2 cellular contexts compared by ENCODE assay signal in genomic region chr17:61547113-61547512, GRCh38.
TF ChIP-seq lines count a peak whose summit lies in the region.

No MANE protein-coding gene starts in this region.

TF ChIP-seq in A549, 52 proteins besides CTCF, POLR2A, EP300 and RAD21:
- TF ChIP-seq, protein P1, sequence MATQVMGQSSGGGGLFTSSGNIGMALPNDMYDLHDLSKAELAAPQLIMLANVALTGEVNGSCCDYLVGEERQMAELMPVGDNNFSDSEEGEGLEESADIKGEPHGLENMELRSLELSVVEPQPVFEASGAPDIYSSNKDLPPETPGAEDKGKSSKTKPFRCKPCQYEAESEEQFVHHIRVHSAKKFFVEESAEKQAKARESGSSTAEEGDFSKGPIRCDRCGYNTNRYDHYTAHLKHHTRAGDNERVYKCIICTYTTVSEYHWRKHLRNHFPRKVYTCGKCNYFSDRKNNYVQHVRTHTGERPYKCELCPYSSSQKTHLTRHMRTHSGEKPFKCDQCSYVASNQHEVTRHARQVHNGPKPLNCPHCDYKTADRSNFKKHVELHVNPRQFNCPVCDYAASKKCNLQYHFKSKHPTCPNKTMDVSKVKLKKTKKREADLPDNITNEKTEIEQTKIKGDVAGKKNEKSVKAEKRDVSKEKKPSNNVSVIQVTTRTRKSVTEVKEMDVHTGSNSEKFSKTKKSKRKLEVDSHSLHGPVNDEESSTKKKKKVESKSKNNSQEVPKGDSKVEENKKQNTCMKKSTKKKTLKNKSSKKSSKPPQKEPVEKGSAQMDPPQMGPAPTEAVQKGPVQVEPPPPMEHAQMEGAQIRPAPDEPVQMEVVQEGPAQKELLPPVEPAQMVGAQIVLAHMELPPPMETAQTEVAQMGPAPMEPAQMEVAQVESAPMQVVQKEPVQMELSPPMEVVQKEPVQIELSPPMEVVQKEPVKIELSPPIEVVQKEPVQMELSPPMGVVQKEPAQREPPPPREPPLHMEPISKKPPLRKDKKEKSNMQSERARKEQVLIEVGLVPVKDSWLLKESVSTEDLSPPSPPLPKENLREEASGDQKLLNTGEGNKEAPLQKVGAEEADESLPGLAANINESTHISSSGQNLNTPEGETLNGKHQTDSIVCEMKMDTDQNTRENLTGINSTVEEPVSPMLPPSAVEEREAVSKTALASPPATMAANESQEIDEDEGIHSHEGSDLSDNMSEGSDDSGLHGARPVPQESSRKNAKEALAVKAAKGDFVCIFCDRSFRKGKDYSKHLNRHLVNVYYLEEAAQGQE (IDR thresholded peaks at IDR 0.05): no peak
- TF ChIP-seq BCL3 (IDR thresholded peaks at IDR 0.05) (no peak), NFE2L2 (conservative IDR thresholded peaks at IDR 0.05; ENCODE audit: low read length) (no peak)
TF ChIP-seq in A549: peak in this region for 0.

TF ChIP-seq in K562, 482 proteins besides CTCF, POLR2A, EP300 and RAD21 (continued from another document):
- TF ChIP-seq, protein P2, sequence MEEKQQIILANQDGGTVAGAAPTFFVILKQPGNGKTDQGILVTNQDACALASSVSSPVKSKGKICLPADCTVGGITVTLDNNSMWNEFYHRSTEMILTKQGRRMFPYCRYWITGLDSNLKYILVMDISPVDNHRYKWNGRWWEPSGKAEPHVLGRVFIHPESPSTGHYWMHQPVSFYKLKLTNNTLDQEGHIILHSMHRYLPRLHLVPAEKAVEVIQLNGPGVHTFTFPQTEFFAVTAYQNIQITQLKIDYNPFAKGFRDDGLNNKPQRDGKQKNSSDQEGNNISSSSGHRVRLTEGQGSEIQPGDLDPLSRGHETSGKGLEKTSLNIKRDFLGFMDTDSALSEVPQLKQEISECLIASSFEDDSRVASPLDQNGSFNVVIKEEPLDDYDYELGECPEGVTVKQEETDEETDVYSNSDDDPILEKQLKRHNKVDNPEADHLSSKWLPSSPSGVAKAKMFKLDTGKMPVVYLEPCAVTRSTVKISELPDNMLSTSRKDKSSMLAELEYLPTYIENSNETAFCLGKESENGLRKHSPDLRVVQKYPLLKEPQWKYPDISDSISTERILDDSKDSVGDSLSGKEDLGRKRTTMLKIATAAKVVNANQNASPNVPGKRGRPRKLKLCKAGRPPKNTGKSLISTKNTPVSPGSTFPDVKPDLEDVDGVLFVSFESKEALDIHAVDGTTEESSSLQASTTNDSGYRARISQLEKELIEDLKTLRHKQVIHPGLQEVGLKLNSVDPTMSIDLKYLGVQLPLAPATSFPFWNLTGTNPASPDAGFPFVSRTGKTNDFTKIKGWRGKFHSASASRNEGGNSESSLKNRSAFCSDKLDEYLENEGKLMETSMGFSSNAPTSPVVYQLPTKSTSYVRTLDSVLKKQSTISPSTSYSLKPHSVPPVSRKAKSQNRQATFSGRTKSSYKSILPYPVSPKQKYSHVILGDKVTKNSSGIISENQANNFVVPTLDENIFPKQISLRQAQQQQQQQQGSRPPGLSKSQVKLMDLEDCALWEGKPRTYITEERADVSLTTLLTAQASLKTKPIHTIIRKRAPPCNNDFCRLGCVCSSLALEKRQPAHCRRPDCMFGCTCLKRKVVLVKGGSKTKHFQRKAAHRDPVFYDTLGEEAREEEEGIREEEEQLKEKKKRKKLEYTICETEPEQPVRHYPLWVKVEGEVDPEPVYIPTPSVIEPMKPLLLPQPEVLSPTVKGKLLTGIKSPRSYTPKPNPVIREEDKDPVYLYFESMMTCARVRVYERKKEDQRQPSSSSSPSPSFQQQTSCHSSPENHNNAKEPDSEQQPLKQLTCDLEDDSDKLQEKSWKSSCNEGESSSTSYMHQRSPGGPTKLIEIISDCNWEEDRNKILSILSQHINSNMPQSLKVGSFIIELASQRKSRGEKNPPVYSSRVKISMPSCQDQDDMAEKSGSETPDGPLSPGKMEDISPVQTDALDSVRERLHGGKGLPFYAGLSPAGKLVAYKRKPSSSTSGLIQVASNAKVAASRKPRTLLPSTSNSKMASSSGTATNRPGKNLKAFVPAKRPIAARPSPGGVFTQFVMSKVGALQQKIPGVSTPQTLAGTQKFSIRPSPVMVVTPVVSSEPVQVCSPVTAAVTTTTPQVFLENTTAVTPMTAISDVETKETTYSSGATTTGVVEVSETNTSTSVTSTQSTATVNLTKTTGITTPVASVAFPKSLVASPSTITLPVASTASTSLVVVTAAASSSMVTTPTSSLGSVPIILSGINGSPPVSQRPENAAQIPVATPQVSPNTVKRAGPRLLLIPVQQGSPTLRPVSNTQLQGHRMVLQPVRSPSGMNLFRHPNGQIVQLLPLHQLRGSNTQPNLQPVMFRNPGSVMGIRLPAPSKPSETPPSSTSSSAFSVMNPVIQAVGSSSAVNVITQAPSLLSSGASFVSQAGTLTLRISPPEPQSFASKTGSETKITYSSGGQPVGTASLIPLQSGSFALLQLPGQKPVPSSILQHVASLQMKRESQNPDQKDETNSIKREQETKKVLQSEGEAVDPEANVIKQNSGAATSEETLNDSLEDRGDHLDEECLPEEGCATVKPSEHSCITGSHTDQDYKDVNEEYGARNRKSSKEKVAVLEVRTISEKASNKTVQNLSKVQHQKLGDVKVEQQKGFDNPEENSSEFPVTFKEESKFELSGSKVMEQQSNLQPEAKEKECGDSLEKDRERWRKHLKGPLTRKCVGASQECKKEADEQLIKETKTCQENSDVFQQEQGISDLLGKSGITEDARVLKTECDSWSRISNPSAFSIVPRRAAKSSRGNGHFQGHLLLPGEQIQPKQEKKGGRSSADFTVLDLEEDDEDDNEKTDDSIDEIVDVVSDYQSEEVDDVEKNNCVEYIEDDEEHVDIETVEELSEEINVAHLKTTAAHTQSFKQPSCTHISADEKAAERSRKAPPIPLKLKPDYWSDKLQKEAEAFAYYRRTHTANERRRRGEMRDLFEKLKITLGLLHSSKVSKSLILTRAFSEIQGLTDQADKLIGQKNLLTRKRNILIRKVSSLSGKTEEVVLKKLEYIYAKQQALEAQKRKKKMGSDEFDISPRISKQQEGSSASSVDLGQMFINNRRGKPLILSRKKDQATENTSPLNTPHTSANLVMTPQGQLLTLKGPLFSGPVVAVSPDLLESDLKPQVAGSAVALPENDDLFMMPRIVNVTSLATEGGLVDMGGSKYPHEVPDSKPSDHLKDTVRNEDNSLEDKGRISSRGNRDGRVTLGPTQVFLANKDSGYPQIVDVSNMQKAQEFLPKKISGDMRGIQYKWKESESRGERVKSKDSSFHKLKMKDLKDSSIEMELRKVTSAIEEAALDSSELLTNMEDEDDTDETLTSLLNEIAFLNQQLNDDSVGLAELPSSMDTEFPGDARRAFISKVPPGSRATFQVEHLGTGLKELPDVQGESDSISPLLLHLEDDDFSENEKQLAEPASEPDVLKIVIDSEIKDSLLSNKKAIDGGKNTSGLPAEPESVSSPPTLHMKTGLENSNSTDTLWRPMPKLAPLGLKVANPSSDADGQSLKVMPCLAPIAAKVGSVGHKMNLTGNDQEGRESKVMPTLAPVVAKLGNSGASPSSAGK (IDR thresholded peaks at IDR 0.05): no peak
- TF ChIP-seq RB1 (IDR thresholded peaks at IDR 0.05; ENCODE audit: low read depth) (no peak), HOXB6 (CRISPR knock-in tag; IDR thresholded peaks at IDR 0.05; ENCODE audit: borderline replicate concordance) (no peak), LCOR (CRISPR knock-in tag; IDR thresholded peaks at IDR 0.05) (no peak), ZC3H8 (IDR thresholded peaks at IDR 0.05) (no peak), EWSR1 (IDR thresholded peaks at IDR 0.05; ENCODE audit: borderline replicate concordance, low read depth, partially characterized antibody) (peak; percentile 77), VEZF1 (CRISPR knock-in tag; IDR thresholded peaks at IDR 0.05) (no peak), RAD51 (IDR thresholded peaks at IDR 0.05; ENCODE audit: borderline replicate concordance, low read depth) (no peak)
- TF ChIP-seq, protein P3, sequence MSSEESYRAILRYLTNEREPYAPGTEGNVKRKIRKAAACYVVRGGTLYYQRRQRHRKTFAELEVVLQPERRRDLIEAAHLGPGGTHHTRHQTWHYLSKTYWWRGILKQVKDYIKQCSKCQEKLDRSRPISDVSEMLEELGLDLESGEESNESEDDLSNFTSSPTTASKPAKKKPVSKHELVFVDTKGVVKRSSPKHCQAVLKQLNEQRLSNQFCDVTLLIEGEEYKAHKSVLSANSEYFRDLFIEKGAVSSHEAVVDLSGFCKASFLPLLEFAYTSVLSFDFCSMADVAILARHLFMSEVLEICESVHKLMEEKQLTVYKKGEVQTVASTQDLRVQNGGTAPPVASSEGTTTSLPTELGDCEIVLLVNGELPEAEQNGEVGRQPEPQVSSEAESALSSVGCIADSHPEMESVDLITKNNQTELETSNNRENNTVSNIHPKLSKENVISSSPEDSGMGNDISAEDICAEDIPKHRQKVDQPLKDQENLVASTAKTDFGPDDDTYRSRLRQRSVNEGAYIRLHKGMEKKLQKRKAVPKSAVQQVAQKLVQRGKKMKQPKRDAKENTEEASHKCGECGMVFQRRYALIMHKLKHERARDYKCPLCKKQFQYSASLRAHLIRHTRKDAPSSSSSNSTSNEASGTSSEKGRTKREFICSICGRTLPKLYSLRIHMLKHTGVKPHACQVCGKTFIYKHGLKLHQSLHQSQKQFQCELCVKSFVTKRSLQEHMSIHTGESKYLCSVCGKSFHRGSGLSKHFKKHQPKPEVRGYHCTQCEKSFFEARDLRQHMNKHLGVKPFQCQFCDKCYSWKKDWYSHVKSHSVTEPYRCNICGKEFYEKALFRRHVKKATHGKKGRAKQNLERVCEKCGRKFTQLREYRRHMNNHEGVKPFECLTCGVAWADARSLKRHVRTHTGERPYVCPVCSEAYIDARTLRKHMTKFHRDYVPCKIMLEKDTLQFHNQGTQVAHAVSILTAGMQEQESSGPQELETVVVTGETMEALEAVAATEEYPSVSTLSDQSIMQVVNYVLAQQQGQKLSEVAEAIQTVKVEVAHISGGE (CRISPR knock-in tag; IDR thresholded peaks at IDR 0.05): peak in 1 of 3 experiments; percentile 56; a peak in 2 of 6 replicates
- TF ChIP-seq, protein P4, sequence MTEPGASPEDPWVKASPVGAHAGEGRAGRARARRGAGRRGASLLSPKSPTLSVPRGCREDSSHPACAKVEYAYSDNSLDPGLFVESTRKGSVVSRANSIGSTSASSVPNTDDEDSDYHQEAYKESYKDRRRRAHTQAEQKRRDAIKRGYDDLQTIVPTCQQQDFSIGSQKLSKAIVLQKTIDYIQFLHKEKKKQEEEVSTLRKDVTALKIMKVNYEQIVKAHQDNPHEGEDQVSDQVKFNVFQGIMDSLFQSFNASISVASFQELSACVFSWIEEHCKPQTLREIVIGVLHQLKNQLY (CRISPR knock-in tag; conservative IDR thresholded peaks at IDR 0.05): no peak
- TF ChIP-seq, protein P5, sequence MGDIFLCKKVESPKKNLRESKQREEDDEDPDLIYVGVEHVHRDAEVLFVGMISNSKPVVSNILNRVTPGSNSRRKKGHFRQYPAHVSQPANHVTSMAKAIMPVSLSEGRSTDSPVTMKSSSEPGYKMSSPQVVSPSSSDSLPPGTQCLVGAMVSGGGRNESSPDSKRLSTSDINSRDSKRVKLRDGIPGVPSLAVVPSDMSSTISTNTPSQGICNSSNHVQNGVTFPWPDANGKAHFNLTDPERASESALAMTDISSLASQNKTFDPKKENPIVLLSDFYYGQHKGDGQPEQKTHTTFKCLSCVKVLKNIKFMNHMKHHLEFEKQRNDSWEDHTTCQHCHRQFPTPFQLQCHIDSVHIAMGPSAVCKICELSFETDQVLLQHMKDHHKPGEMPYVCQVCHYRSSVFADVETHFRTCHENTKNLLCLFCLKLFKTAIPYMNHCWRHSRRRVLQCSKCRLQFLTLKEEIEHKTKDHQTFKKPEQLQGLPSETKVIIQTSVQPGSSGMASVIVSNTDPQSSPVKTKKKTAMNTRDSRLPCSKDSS (IDR thresholded peaks at IDR 0.05; ENCODE audit: low read depth, partially characterized antibody): no peak
- TF ChIP-seq, protein P6, sequence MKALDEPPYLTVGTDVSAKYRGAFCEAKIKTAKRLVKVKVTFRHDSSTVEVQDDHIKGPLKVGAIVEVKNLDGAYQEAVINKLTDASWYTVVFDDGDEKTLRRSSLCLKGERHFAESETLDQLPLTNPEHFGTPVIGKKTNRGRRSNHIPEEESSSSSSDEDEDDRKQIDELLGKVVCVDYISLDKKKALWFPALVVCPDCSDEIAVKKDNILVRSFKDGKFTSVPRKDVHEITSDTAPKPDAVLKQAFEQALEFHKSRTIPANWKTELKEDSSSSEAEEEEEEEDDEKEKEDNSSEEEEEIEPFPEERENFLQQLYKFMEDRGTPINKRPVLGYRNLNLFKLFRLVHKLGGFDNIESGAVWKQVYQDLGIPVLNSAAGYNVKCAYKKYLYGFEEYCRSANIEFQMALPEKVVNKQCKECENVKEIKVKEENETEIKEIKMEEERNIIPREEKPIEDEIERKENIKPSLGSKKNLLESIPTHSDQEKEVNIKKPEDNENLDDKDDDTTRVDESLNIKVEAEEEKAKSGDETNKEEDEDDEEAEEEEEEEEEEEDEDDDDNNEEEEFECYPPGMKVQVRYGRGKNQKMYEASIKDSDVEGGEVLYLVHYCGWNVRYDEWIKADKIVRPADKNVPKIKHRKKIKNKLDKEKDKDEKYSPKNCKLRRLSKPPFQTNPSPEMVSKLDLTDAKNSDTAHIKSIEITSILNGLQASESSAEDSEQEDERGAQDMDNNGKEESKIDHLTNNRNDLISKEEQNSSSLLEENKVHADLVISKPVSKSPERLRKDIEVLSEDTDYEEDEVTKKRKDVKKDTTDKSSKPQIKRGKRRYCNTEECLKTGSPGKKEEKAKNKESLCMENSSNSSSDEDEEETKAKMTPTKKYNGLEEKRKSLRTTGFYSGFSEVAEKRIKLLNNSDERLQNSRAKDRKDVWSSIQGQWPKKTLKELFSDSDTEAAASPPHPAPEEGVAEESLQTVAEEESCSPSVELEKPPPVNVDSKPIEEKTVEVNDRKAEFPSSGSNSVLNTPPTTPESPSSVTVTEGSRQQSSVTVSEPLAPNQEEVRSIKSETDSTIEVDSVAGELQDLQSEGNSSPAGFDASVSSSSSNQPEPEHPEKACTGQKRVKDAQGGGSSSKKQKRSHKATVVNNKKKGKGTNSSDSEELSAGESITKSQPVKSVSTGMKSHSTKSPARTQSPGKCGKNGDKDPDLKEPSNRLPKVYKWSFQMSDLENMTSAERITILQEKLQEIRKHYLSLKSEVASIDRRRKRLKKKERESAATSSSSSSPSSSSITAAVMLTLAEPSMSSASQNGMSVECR (CRISPR knock-in tag; IDR thresholded peaks at IDR 0.05): no peak
